Comparison of ENCODE assay signal across 8 cellular contexts in genomic region chr13:31209172-31209818, GRCh38. TPM values are rescaled to one million over a fixed set of nuclear protein-coding genes. Genes with fewer than 3 reads are reported as not detected.
DNase-seq lines count a peak whose midpoint lies in the region; ATAC-seq lines count a peak whose summit lies in the region.

No MANE protein-coding gene starts in this region.

- H3K27me3 Mint-ChIP-seq in effector memory CD8-positive, alpha-beta T cell, result no peaks in the 10 kb centered on the region
- H3K27me3 Mint-ChIP-seq in naive thymus-derived CD8-positive, alpha-beta T cell, result no peaks in the 10 kb centered on the region

- H3K27ac Mint-ChIP-seq in effector memory CD8-positive, alpha-beta T cell, result peak overlapping the region in 1 of 2 donors; percentile 84
- peak overlapping the region in 4 of 10 donors; percentile 18 to 83 (median 36) for H3K27ac Mint-ChIP-seq in naive thymus-derived CD8-positive, alpha-beta T cell
- H3K27ac Mint-ChIP-seq in activated naive CD4-positive, alpha-beta T cell treated with anti-CD3 and anti-CD28 coated beads, Interleukin-2, amount 50 U/mL, for 72 hours, result no peak overlapping the region

- POLR2A ChIA-PET in naive thymus-derived CD8-positive, alpha-beta T cell (lab: Charles Lee), result interaction anchor here (1.2 kb wide), 1 partner anchor 9 kb away, joined by 6 read pairs; the partner anchor contains the start of gene B3GLCT

- peak; percentile 86 for ATAC-seq in effector memory CD8-positive, alpha-beta T cell (replicated peaks)
- ATAC-seq in naive thymus-derived CD8-positive, alpha-beta T cell, result peak; percentile 30 to 51
- ATAC-seq in activated naive CD4-positive, alpha-beta T cell treated with anti-CD3 and anti-CD28 coated beads, Interleukin-2, amount 50 U/mL, for 72 hours, result no peak
- ATAC-seq in GM19463 (IDR thresholded peaks at IDR 0.05; ENCODE audit: unreplicated experiment), result no peak

- no peaks in the 10 kb centered on the region for H3K9me3 Mint-ChIP-seq in effector memory CD8-positive, alpha-beta T cell
- no peaks in the 10 kb centered on the region for H3K9me3 Mint-ChIP-seq in naive thymus-derived CD8-positive, alpha-beta T cell
- H3K9me3 Mint-ChIP-seq in activated naive CD4-positive, alpha-beta T cell treated with anti-CD3 and anti-CD28 coated beads, Interleukin-2, amount 50 U/mL, for 72 hours, result no peaks in the 10 kb centered on the region

- H3K4me3 Mint-ChIP-seq in effector memory CD8-positive, alpha-beta T cell, result peak overlapping the region in 1 of 2 donors; percentile 66
- peak overlapping the region in 2 of 10 donors; percentile 1 to 2 for H3K4me3 Mint-ChIP-seq in naive thymus-derived CD8-positive, alpha-beta T cell

- peaks cover 11 to 27% of the 10 kb centered on the region in 2 donors for H3K4me1 Mint-ChIP-seq in effector memory CD8-positive, alpha-beta T cell (ENCODE audit: low read depth in 2 of 2)
- peaks cover 7 to 44% (median 17%) of the 10 kb centered on the region in 4 donors for H3K4me1 Mint-ChIP-seq in naive thymus-derived CD8-positive, alpha-beta T cell

- DNase-seq in DMS79 (lab: John Stamatoyannopoulos, UW), result peak; percentile 83
- DNase-seq in NCI-H345 treated with DMSO at 0.1 percent for 48 hours (lab: John Stamatoyannopoulos, UW; ENCODE audit: unreplicated experiment), result peak; percentile 82
- DNase-seq in effector memory CD8-positive, alpha-beta T cell, result peak in 2 of 3 experiments; percentile 7 to 8
- peak in 1 of 10 donors; percentile 5 for DNase-seq in naive thymus-derived CD8-positive, alpha-beta T cell
- no peak for DNase-seq in COLO668 (lab: John Stamatoyannopoulos, UW; ENCODE audit: unreplicated experiment)
- DNase-seq in activated naive CD4-positive, alpha-beta T cell treated with anti-CD3 and anti-CD28 coated beads, Interleukin-2, amount 50 U/mL, for 72 hours (ENCODE audit: low spot score in 2 of 2), result no peak
- DNase-seq in HT-29 (ENCODE audit: low spot score), result no peak

- peaks cover 6% of the 10 kb centered on the region for H3K36me3 Mint-ChIP-seq in effector memory CD8-positive, alpha-beta T cell (ENCODE audit: insufficient read depth)
- H3K36me3 Mint-ChIP-seq in naive thymus-derived CD8-positive, alpha-beta T cell, result no peaks in the 10 kb centered on the region
- no peaks in the 10 kb centered on the region for H3K36me3 Mint-ChIP-seq in activated naive CD4-positive, alpha-beta T cell treated with anti-CD3 and anti-CD28 coated beads, Interleukin-2, amount 50 U/mL, for 72 hours

RNA-seq across cellular contexts. Expression of gene B3GLCT, which starts 9.5 kb away (rescaled TPM):
- 1 to 10 TPM; 6.5 to 6.9 TPM for total RNA-seq in naive thymus-derived CD8-positive, alpha-beta T cell
- 1 to 10 TPM; 6.3 to 7.4 (median 7.2) TPM for polyA plus RNA-seq in naive thymus-derived CD8-positive, alpha-beta T cell
- total RNA-seq in activated naive CD4-positive, alpha-beta T cell treated with anti-CD3 and anti-CD28 coated beads, Interleukin-2, amount 50 U/mL, for 72 hours, result 1 to 10 TPM; 3.1 to 3.2 TPM
- 9.0 and 9.7 TPM in 2 replicates for total RNA-seq in HT-29 (2014; rRNA removed; shearing (Covaris generic))

RNA-seq across cellular contexts. Expression of gene HSPH1, which starts 47.6 kb away (rescaled TPM):
- total RNA-seq in naive thymus-derived CD8-positive, alpha-beta T cell, result 100 to 1,000 TPM in 1 of 2 experiments, 10 to 100 TPM in 1; 98.4 to 105 TPM
- 10 to 100 TPM; 36.2 to 66.8 (median 52.5) TPM for polyA plus RNA-seq in naive thymus-derived CD8-positive, alpha-beta T cell
- 100 to 1,000 TPM; 165 to 253 TPM for total RNA-seq in activated naive CD4-positive, alpha-beta T cell treated with anti-CD3 and anti-CD28 coated beads, Interleukin-2, amount 50 U/mL, for 72 hours
- total RNA-seq in HT-29 (2014; rRNA removed; shearing (Covaris generic)), result 108 and 118 TPM in 2 replicates

Comparison
In these comparisons a context has a peak if more than half of its experiments do, and no peak if none do; other contexts are left out.
1. DNase-seq: peak in DMS79 (single experiment), NCI-H345 treated with DMSO at 0.1 percent for 48 hours (single experiment) and effector memory CD8-positive, alpha-beta T cell (2 of 3); none in COLO668 (single experiment), activated naive CD4-positive, alpha-beta T cell treated with anti-CD3 and anti-CD28 coated beads, Interleukin-2, amount 50 U/mL, for 72 hours (0 of 2) and HT-29 (single experiment).
2. ATAC-seq: peak in effector memory CD8-positive, alpha-beta T cell (single experiment) and naive thymus-derived CD8-positive, alpha-beta T cell (2 of 2); none in activated naive CD4-positive, alpha-beta T cell treated with anti-CD3 and anti-CD28 coated beads, Interleukin-2, amount 50 U/mL, for 72 hours (0 of 2) and GM19463 (single experiment).